In the genomic region with DNA sequence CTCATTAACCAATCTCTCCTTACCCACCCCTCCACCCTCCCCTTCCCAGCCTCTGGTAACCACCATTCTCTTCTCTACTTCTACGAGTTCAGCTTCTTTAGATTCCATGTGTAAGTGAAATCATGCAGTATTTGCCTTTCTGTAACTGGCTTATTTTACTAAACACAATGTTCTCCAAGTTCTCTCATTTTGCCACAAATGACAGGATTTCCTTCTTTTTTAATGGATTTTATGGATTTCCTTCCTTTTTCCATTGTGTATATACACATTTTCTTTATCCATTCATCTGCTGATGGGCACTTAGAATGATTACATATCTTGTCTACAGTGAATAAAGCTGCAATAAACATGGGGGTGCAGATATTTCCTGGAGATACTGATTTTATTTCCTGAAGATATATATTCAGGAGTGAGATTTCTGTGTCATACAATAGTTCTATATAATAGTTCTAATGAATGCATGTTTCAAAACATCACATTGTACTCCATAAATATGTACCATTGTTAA, we compare ENCODE assay signal across 30 cellular contexts.
"Had no signal": no experiment of that assay in that cellular context is flagged by ENCODE, and none has a peak within 500 bp of the region (broad histone marks: within the 10 kb centered on the region; RNA-seq: fewer than 3 reads in every experiment).

No MANE protein-coding gene starts in this region.

- H3K9me3 Mint-ChIP-seq: activated B cell treated with CpG ODN at 0.5 μM for 24 hours; activated CD8-positive, alpha-beta T cell treated with anti-CD3 and anti-CD28 coated beads for 36 hours; activated T-cell treated with anti-CD3 and anti-CD28 coated beads, Interleukin-2, amount 50 U/mL, for 4 hours; activated T-helper 17 cell treated with anti-CD3 and anti-CD28 coated beads, Interleukin-2, amount 50 U/mL, for 72 hours; endodermal cell; T-helper 1 cell treated with Interleukin-12 subunit alpha and Interleukin-12 subunit beta and Interleukin-4 antibody, amounts not matched to agents 30 μg/mL and 1 μg/mL, for 36 hours had no signal

- DNase-seq: activated B cell treated with CpG ODN at 0.5 μM for 24 hours; activated CD4-positive, alpha-beta T cell treated with anti-CD3 and anti-CD28 coated beads for 48 hours; activated CD4-positive, alpha-beta T cell treated with anti-CD3 and anti-CD28 coated beads, Interleukin-2, amount 50 U/mL, for 1 hour; activated CD4-positive, alpha-beta T cell treated with anti-CD3 and anti-CD28 coated beads, Interleukin-2, amount 50 U/mL, for 48 hours; activated CD8-positive, alpha-beta memory T cell treated with anti-CD3 and anti-CD28 coated beads for 24 hours; activated CD8-positive, alpha-beta T cell treated with anti-CD3 and anti-CD28 coated beads for 36 hours; activated effector memory CD4-positive, alpha-beta T cell treated with Interleukin-2 at 50 U/mL for 16 hours; activated gamma-delta T cell treated with Interleukin-2 at 50 U/mL for 16 hours; activated naive CD4-positive, alpha-beta T cell treated with anti-CD3 and anti-CD28 coated beads, Interleukin-2, amount 50 U/mL, for 16 hours; activated naive CD4-positive, alpha-beta T cell treated with Interleukin-2 at 50 U/mL for 16 hours; activated T-cell treated with anti-CD3 and anti-CD28 coated beads, Interleukin-2, amount 50 U/mL, for 4 hours; amniotic stem cell; anterior cingulate cortex; body of pancreas; caudate nucleus; dorsolateral prefrontal cortex; effector memory CD4-positive, alpha-beta T cell; endodermal cell; esophagus squamous epithelium; foreskin melanocyte; heart right ventricle; T1000; WERI-Rb-1 had no signal

- H3K4me1 ChIP-seq: body of pancreas, esophagus squamous epithelium, gastroesophageal sphincter had no signal

- H3K4me3 ChIP-seq: body of pancreas, dorsolateral prefrontal cortex, esophagus squamous epithelium, gastroesophageal sphincter, heart right ventricle had no signal

- H3K9me3 ChIP-seq: body of pancreas, esophagus squamous epithelium, gastroesophageal sphincter, heart right ventricle had no signal

- H3K4me1 Mint-ChIP-seq: activated B cell treated with CpG ODN at 0.5 μM for 24 hours; activated T-helper 17 cell treated with anti-CD3 and anti-CD28 coated beads, Interleukin-2, amount 50 U/mL, for 72 hours had no signal

- H3K27ac Mint-ChIP-seq: activated B cell treated with CpG ODN at 0.5 μM for 24 hours; activated CD8-positive, alpha-beta T cell treated with anti-CD3 and anti-CD28 coated beads for 36 hours; activated naive CD8-positive, alpha-beta T cell; activated T-helper 17 cell treated with anti-CD3 and anti-CD28 coated beads, Interleukin-2, amount 50 U/mL, for 72 hours; endodermal cell; T-helper 1 cell treated with Interleukin-12 subunit alpha and Interleukin-12 subunit beta and Interleukin-4 antibody, amounts not matched to agents 30 μg/mL and 1 μg/mL, for 36 hours had no signal

- H3K27me3 ChIP-seq: body of pancreas, gastroesophageal sphincter, heart right ventricle had no signal

- ATAC-seq: activated CD4-positive, CD25-positive, alpha-beta regulatory T cell treated with anti-CD3 and anti-CD28 coated beads, Interleukin-2, amount 50 U/mL, for 24 hours; activated CD8-positive, alpha-beta T cell treated with anti-CD3 and anti-CD28 coated beads for 36 hours; activated T-cell treated with anti-CD3 and anti-CD28 coated beads, Interleukin-2, amount 50 U/mL, for 4 hours; activated T-helper 17 cell treated with anti-CD3 and anti-CD28 coated beads, Interleukin-2, amount 50 U/mL, for 72 hours; body of pancreas; gastroesophageal sphincter; heart right ventricle had no signal

- H3K36me3 Mint-ChIP-seq: activated naive CD8-positive, alpha-beta T cell had no signal

- H3K27ac ChIP-seq: body of pancreas, dorsolateral prefrontal cortex, epithelial cell of prostate, esophagus squamous epithelium, gastroesophageal sphincter, WERI-Rb-1 had no signal

- FAIRE-seq: colon had no signal

- H3K4me3 Mint-ChIP-seq: activated B cell treated with CpG ODN at 0.5 μM for 24 hours; activated CD8-positive, alpha-beta T cell treated with anti-CD3 and anti-CD28 coated beads for 36 hours; activated naive CD8-positive, alpha-beta T cell; activated T-cell treated with anti-CD3 and anti-CD28 coated beads, Interleukin-2, amount 50 U/mL, for 4 hours; activated T-helper 17 cell treated with anti-CD3 and anti-CD28 coated beads, Interleukin-2, amount 50 U/mL, for 72 hours; endodermal cell; T-helper 1 cell treated with Interleukin-12 subunit alpha and Interleukin-12 subunit beta and Interleukin-4 antibody, amounts not matched to agents 30 μg/mL and 1 μg/mL, for 36 hours had no signal
